28 cellular contexts compared by ENCODE assay signal in genomic region chrX:149628768-149629167, GRCh38. TPM values are rescaled to one million over a fixed set of nuclear protein-coding genes. Genes with fewer than 3 reads are reported as not detected.
"Had no signal": no experiment of that assay in that cellular context is flagged by ENCODE, and none has a peak within 500 bp of the region (broad histone marks: within the 10 kb centered on the region; RNA-seq: fewer than 3 reads in every experiment).

No MANE protein-coding gene starts in this region.

- H3K4me3 ChIP-seq: sigmoid colon, smooth muscle cell, testis, upper lobe of right lung had no signal

- H3K9me3 ChIP-seq: sigmoid colon, testis, upper lobe of right lung had no signal

- H3K4me2 ChIP-seq: smooth muscle cell had no signal

- ATAC-seq: activated CD4-positive, alpha-beta T cell treated with anti-CD3 and anti-CD28 coated beads for 36 hours; activated naive CD4-positive, alpha-beta T cell treated with anti-CD3 and anti-CD28 coated beads, Interleukin-2, amount 50 U/mL, for 72 hours; activated T-helper 17 cell treated with anti-CD3 and anti-CD28 coated beads, Interleukin-2, amount 50 U/mL, for 72 hours; left ventricle myocardium superior; stimulated activated memory B cell treated with anti-CD40 and anti-IgM and Interleukin-4, amounts not matched to agents 10 μg/mL and 1 μg/mL and 100 μg/mL, for 72 hours; T-cell; upper lobe of right lung; WTC11 had no signal

- H3K27ac Mint-ChIP-seq: activated CD4-positive, alpha-beta T cell treated with anti-CD3 and anti-CD28 coated beads for 36 hours; activated naive CD4-positive, alpha-beta T cell treated with anti-CD3 and anti-CD28 coated beads, Interleukin-2, amount 50 U/mL, for 72 hours; activated T-cell treated with anti-CD3 and anti-CD28 coated beads, Interleukin-2, amount 50 U/mL, for 24 hours; activated T-helper 17 cell treated with anti-CD3 and anti-CD28 coated beads, Interleukin-2, amount 50 U/mL, for 72 hours; memory B cell; stimulated activated memory B cell treated with anti-CD40 and anti-IgM and Interleukin-4, amounts not matched to agents 10 μg/mL and 1 μg/mL and 100 μg/mL, for 72 hours; T-cell; WTC11 had no signal

- H3K36me3 Mint-ChIP-seq: memory B cell, WTC11 had no signal

- H3K9me3 Mint-ChIP-seq: activated naive CD4-positive, alpha-beta T cell treated with anti-CD3 and anti-CD28 coated beads, Interleukin-2, amount 50 U/mL, for 72 hours; activated T-cell treated with anti-CD3 and anti-CD28 coated beads, Interleukin-2, amount 50 U/mL, for 24 hours; activated T-helper 17 cell treated with anti-CD3 and anti-CD28 coated beads, Interleukin-2, amount 50 U/mL, for 72 hours; memory B cell; stimulated activated memory B cell treated with anti-CD40 and anti-IgM and Interleukin-4, amounts not matched to agents 10 μg/mL and 1 μg/mL and 100 μg/mL, for 72 hours; T-cell; WTC11 had no signal

- H3K27me3 Mint-ChIP-seq: activated CD4-positive, alpha-beta T cell treated with anti-CD3 and anti-CD28 coated beads for 36 hours; activated T-helper 17 cell treated with anti-CD3 and anti-CD28 coated beads, Interleukin-2, amount 50 U/mL, for 72 hours; memory B cell; stimulated activated memory B cell treated with anti-CD40 and anti-IgM and Interleukin-4, amounts not matched to agents 10 μg/mL and 1 μg/mL and 100 μg/mL, for 72 hours had no signal

- H3K36me3 ChIP-seq: sigmoid colon, upper lobe of right lung had no signal

- DNase-seq: activated CD4-positive, alpha-beta T cell treated with anti-CD3 and anti-CD28 coated beads for 36 hours; activated CD4-positive, alpha-beta T cell treated with anti-CD3 and anti-CD28 coated beads, Interleukin-2, amount 50 U/mL, for 4 hours; activated CD8-positive, alpha-beta memory T cell treated with anti-CD3 and anti-CD28 coated beads for 24 hours; activated CD8-positive, alpha-beta memory T cell treated with anti-CD3 and anti-CD28 coated beads, Interleukin-2, amount 50 U/mL, for 4 hours; activated T-cell treated with anti-CD3 and anti-CD28 coated beads, Interleukin-2, amount 50 U/mL, for 24 hours; amniotic stem cell; cortex of kidney; foreskin melanocyte; left ventricle myocardium superior; retina; sigmoid colon; stimulated activated CD4-positive, alpha-beta T cell treated with anti-CD3 and anti-CD28 coated beads, Interleukin-15, amount 100 ng/mL, for 24 hours; T-cell; T-helper 9 cell; testis; upper lobe of right lung had no signal

- H3K4me3 Mint-ChIP-seq: activated CD4-positive, alpha-beta T cell treated with anti-CD3 and anti-CD28 coated beads for 36 hours; activated T-cell treated with anti-CD3 and anti-CD28 coated beads, Interleukin-2, amount 50 U/mL, for 24 hours; memory B cell; stimulated activated memory B cell treated with anti-CD40 and anti-IgM and Interleukin-4, amounts not matched to agents 10 μg/mL and 1 μg/mL and 100 μg/mL, for 72 hours; WTC11 had no signal

- H3K4me1 ChIP-seq: upper lobe of right lung had no signal

- H3K27ac ChIP-seq: sigmoid colon, testis, upper lobe of right lung had no signal

- H3K27me3 ChIP-seq: sigmoid colon, testis, upper lobe of right lung had no signal

RNA-seq across cellular contexts. Expression of gene HSFX2, which starts 33.7 kb away (rescaled TPM):
- total RNA-seq: activated CD4-positive, alpha-beta T cell treated with anti-CD3 and anti-CD28 coated beads for 36 hours; activated naive CD4-positive, alpha-beta T cell treated with anti-CD3 and anti-CD28 coated beads, Interleukin-2, amount 50 U/mL, for 72 hours; activated T-helper 17 cell treated with anti-CD3 and anti-CD28 coated beads, Interleukin-2, amount 50 U/mL, for 72 hours; esophagus mucosa; left ventricle myocardium superior; myocyte; sigmoid colon; T-cell; upper lobe of right lung; WTC11 had no signal
- polyA plus RNA-seq: smooth muscle cell had no signal

RNA-seq across cellular contexts. Expression of gene MAGEA9B, which starts 41.5 kb away (rescaled TPM):
- total RNA-seq: activated CD4-positive, alpha-beta T cell treated with anti-CD3 and anti-CD28 coated beads for 36 hours; activated naive CD4-positive, alpha-beta T cell treated with anti-CD3 and anti-CD28 coated beads, Interleukin-2, amount 50 U/mL, for 72 hours; activated T-helper 17 cell treated with anti-CD3 and anti-CD28 coated beads, Interleukin-2, amount 50 U/mL, for 72 hours; cerebellum; esophagus mucosa; left ventricle myocardium superior; mononuclear cell; myocyte; osteoblast; posterior vena cava; sigmoid colon; smooth muscle cell; T-cell; upper lobe of right lung had no signal
- polyA plus RNA-seq: sigmoid colon, smooth muscle cell had no signal
